19 cellular contexts compared by ENCODE assay signal in genomic region chr18:7902399-7902839, GRCh38.
DNase-seq lines count a peak whose midpoint lies in the region; ATAC-seq, FAIRE-seq and TF ChIP-seq lines count a peak whose summit lies in the region.
"Had no signal": no experiment of that assay in that cellular context is flagged by ENCODE, and none has a peak within 500 bp of the region (broad histone marks: within the 10 kb centered on the region; RNA-seq: fewer than 3 reads in every experiment).

No MANE protein-coding gene starts in this region.

- H3K4me1 Mint-ChIP-seq in CD4-positive, alpha-beta T cell (ENCODE audit: low read depth): no peaks in the 10 kb centered on the region

- DNase-seq in EL (peak; percentile 54), body of pancreas (peak in 3 of 4 donors; percentile 22 to 50 (median 41)), heart right ventricle (no peak), RCC 7860 (ENCODE audit: low spot score) (no peak), HuH-7.5 (ENCODE audit: low spot score) (no peak)
- DNase-seq in CD4-positive, alpha-beta T cell: no peak
- DNase-seq: activated CD8-positive, alpha-beta memory T cell treated with anti-CD3 and anti-CD28 coated beads for 24 hours; activated gamma-delta T cell treated with Interleukin-2 at 50 U/mL for 16 hours; C1 segment of cervical spinal cord; head of caudate nucleus; NCI-H1436 treated with DMSO at 0.1 percent for 48 hours; NCI-H748 treated with DMSO at 0.1 percent for 48 hours; SIG-M5; stimulated activated CD4-positive, alpha-beta T cell treated with anti-CD3 and anti-CD28 coated beads, Interleukin-4, amount 100 ng/mL, for 1 hour; stimulated activated naive CD4-positive, alpha-beta T cell had no signal

- CTCF ChIA-PET in CD4-positive, alpha-beta T cell (lab: Charles Lee): no interaction called here

- H3K36me3 Mint-ChIP-seq in CD4-positive, alpha-beta T cell (ENCODE audit: low read depth): no peaks in the 10 kb centered on the region

- TF ChIP-seq CTCF in body of pancreas (IDR thresholded peaks at IDR 0.05): no peak
- TF ChIP-seq CTCF in heart right ventricle (IDR thresholded peaks at IDR 0.05): no peak
- TF ChIP-seq CTCF in CD4-positive, alpha-beta T cell (IDR thresholded peaks at IDR 0.05): no peak

- no peak overlapping the region for H3K4me3 Mint-ChIP-seq in CD4-positive, alpha-beta T cell

- H3K36me3 ChIP-seq in body of pancreas (replicated peaks in 1 of 2; ENCODE audit: insufficient read depth in 1 of 2, low read depth in 2 of 2): no peaks in the 10 kb centered on the region
- peaks cover 0 to 11% (median 0%) of the 10 kb centered on the region in 9 donors for H3K36me3 ChIP-seq in heart right ventricle
- no peaks in the 10 kb centered on the region for H3K36me3 ChIP-seq in rectal smooth muscle tissue (ENCODE audit: control insufficient read depth, insufficient read depth, low read length)

- no peaks in the 10 kb centered on the region for H3K9me3 ChIP-seq in body of pancreas
- H3K9me3 ChIP-seq in heart right ventricle: no peaks in the 10 kb centered on the region
- no peaks in the 10 kb centered on the region for H3K9me3 ChIP-seq in CD4-positive, alpha-beta T cell (ENCODE audit: control insufficient read depth, low read length)

- H3K9ac ChIP-seq in rectal smooth muscle tissue (ENCODE audit: low read length): no peak overlapping the region
- H3K9ac ChIP-seq: parathyroid adenoma had no signal

- no peak for TF ChIP-seq POLR2A in body of pancreas (IDR thresholded peaks at IDR 0.05)

- intact Hi-C loops in body of pancreas (cut with DNase I): no loop called here
- intact Hi-C loops in heart right ventricle (cut with DNase I): no loop called here
- intact Hi-C loops in CD4-positive, alpha-beta T cell (cut with DNase I, micrococcal nuclease): no loop called here

- peak; percentile 58 for ATAC-seq in body of pancreas
- peak; percentile 31 to 93 (median 75) for ATAC-seq in heart right ventricle
- ATAC-seq in CD4-positive, alpha-beta T cell (ENCODE audit: poor library complexity): no peak
- no peak for ATAC-seq in GM18873 (IDR thresholded peaks at IDR 0.05; ENCODE audit: low FRiP score, unreplicated experiment)
- ATAC-seq: K562 had no signal

- POLR2A ChIA-PET in CD4-positive, alpha-beta T cell (lab: Charles Lee): no interaction called here

- H3K27me3 ChIP-seq in body of pancreas: no peaks in the 10 kb centered on the region
- no peaks in the 10 kb centered on the region for H3K27me3 ChIP-seq in heart right ventricle
- H3K27me3 ChIP-seq in rectal smooth muscle tissue (ENCODE audit: control insufficient read depth, insufficient read depth, low read length): no peaks in the 10 kb centered on the region
- no peaks in the 10 kb centered on the region for H3K27me3 ChIP-seq in CD4-positive, alpha-beta T cell (ENCODE audit: control insufficient read depth, insufficient read depth, low read length)

- H3K27ac ChIP-seq in body of pancreas (no peak overlapping the region), heart right ventricle (no peak overlapping the region), rectal smooth muscle tissue (ENCODE audit: low read depth, low read length) (peak overlapping the region; percentile 72)
- no peak overlapping the region for H3K27ac ChIP-seq in CD4-positive, alpha-beta T cell (ENCODE audit: low read depth, low read length)
- H3K27ac ChIP-seq: parathyroid adenoma had no signal

- H3K27me3 Mint-ChIP-seq in CD4-positive, alpha-beta T cell: no peaks in the 10 kb centered on the region

- H3K27ac Mint-ChIP-seq in CD4-positive, alpha-beta T cell: no peak overlapping the region

- H3K4me1 ChIP-seq in body of pancreas (peaks cover 5% of the 10 kb centered on the region), heart right ventricle (peaks cover 0 to 50% (median 31%) of the 10 kb centered on the region in 9 donors), rectal smooth muscle tissue (ENCODE audit: control insufficient read depth, insufficient read depth, low read length) (peaks cover 2% of the 10 kb centered on the region)

- no peak for FAIRE-seq in RCC 7860 (lab: Jason Lieb, UNC)
- FAIRE-seq: K562 had no signal

- H3K9me3 Mint-ChIP-seq in CD4-positive, alpha-beta T cell: no peaks in the 10 kb centered on the region

- WGBS in body of pancreas, 2 donors: 78 to 79% methylated on average over 5 of the region's 5 CpGs
- WGBS in heart right ventricle, 2 donors: 77 to 82% methylated on average over 5 of the region's 5 CpGs

- H3K4me3 ChIP-seq in body of pancreas (no peak overlapping the region), heart right ventricle (no peak overlapping the region), rectal smooth muscle tissue (ENCODE audit: low read length) (no peak overlapping the region)
- H3K4me3 ChIP-seq: K562 had no signal

Comparison
In these comparisons a context has a peak if more than half of its experiments do, and no peak if none do; other contexts are left out.
1. DNase-seq: peak in EL (single experiment) and body of pancreas (3 of 4); none in heart right ventricle (0 of 2), CD4-positive, alpha-beta T cell (0 of 10), RCC 7860 (single experiment) and HuH-7.5 (single experiment).
2. ATAC-seq: peak in body of pancreas (single experiment) and heart right ventricle (8 of 8); none in CD4-positive, alpha-beta T cell (single experiment) and GM18873 (single experiment).